10 cellular contexts compared by ENCODE assay signal in genomic region chr7:15889501-15889900, GRCh38.
DNase-seq lines count a peak whose midpoint lies in the region; ATAC-seq and TF ChIP-seq lines count a peak whose summit lies in the region.
"Had no signal": no experiment of that assay in that cellular context is flagged by ENCODE, and none has a peak within 500 bp of the region (broad histone marks: within the 10 kb centered on the region; RNA-seq: fewer than 3 reads in every experiment).

No MANE protein-coding gene starts in this region.

- H3K9me3 ChIP-seq in sigmoid colon = no peaks in the 10 kb centered on the region
- H3K9me3 ChIP-seq: prostate gland had no signal

- no peak overlapping the region for H3K4me3 ChIP-seq in sigmoid colon
- H3K4me3 ChIP-seq: prostate gland had no signal

- H3K27ac ChIP-seq in sigmoid colon = no peak overlapping the region
- H3K27ac ChIP-seq: prostate gland had no signal

- no peak for TF ChIP-seq EP300 in sigmoid colon (IDR thresholded peaks at IDR 0.05)

- H3K36me3 ChIP-seq in sigmoid colon = no peaks in the 10 kb centered on the region
- H3K36me3 ChIP-seq: prostate gland had no signal

- 51 to 85% methylated on average over 3 of the region's 3 CpGs for WGBS in sigmoid colon, 2 donors

- peak; percentile 37 for DNase-seq in CD1c-positive myeloid dendritic cell (ENCODE audit: extremely low spot score)
- peak; percentile 6 to 25 for DNase-seq in Kasumi-1 (lab: John Stamatoyannopoulos, UW)
- peak; percentile 28 for DNase-seq in amniotic epithelial cell (ENCODE audit: low read depth)
- DNase-seq in left colon = peak in 1 of 2 donors; percentile 11
- DNase-seq in sigmoid colon = no peak
- DNase-seq: cortex of kidney had no signal

- intact Hi-C loops in left colon (cut with DNase I, micrococcal nuclease) = no loop called here
- intact Hi-C loops in sigmoid colon (cut with DNase I) = no loop called here

- peak; percentile 77 for ATAC-seq in left colon
- ATAC-seq in GM18505 (IDR thresholded peaks at IDR 0.05; ENCODE audit: unreplicated experiment) = no peak
- ATAC-seq in HG03469 (IDR thresholded peaks at IDR 0.05; ENCODE audit: unreplicated experiment) = no peak
- ATAC-seq in HG02571 (IDR thresholded peaks at IDR 0.05; ENCODE audit: unreplicated experiment) = no peak

- peak in 2 of 4 experiments; percentile 9 to 16 for TF ChIP-seq CTCF in sigmoid colon (IDR thresholded peaks at IDR 0.05)

- no peak for TF ChIP-seq POLR2A in GM18505 (IDR thresholded peaks at IDR 0.05; ENCODE audit: borderline replicate concordance, extremely low read depth, insufficient read depth, insufficient read length)
- no peak for TF ChIP-seq POLR2A in sigmoid colon (IDR thresholded peaks at IDR 0.05)

- no peaks in the 10 kb centered on the region for H3K27me3 ChIP-seq in sigmoid colon

- peaks cover 0 to 26% (median 12%) of the 10 kb centered on the region in 4 donors for H3K4me1 ChIP-seq in sigmoid colon
- H3K4me1 ChIP-seq: prostate gland had no signal
